Comparison of ENCODE assay signal across 25 cellular contexts in the genomic region with DNA sequence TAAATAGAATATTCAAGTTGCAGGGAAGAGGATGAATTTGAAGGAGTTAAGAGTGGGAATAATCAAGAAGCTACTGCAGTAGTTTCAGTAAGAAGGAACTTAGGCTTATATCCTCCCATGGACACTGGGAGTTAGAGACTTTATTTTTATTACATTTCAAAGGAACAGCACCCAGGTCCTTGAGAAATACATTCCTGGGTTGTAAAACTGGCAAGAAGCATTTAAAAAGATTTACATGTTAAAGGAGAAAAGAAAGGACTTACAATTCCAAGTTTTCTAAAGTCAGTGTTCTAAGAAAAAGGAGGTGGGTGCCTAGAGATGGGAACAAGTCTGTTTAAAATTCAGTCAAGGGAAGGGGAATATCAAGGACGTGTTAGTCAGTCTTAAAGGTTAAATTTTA.
"Had no signal": no experiment of that assay in that cellular context is flagged by ENCODE, and none has a peak within 500 bp of the region (broad histone marks: within the 10 kb centered on the region; RNA-seq: fewer than 3 reads in every experiment).

No MANE protein-coding gene starts in this region.

- H3K36me3 ChIP-seq: left ventricle myocardium inferior, ovary, right atrium auricular region, right lobe of liver, thyroid gland, transverse colon, upper lobe of left lung, vagina had no signal

- ATAC-seq: natural killer cell; right lobe of liver; stimulated activated memory B cell treated with anti-CD40 and anti-IgM and Interleukin-4, amounts not matched to agents 10 μg/mL and 1 μg/mL and 100 μg/mL, for 72 hours; stimulated activated naive CD8-positive, alpha-beta T cell treated with anti-CD3 and anti-CD28 coated beads, Interleukin-15, amount 100 ng/mL, for 72 hours had no signal

- H3K4me1 ChIP-seq: left ventricle myocardium inferior, right atrium auricular region, right lobe of liver, testis, thyroid gland, transverse colon, upper lobe of left lung, vagina had no signal

- H3K27ac Mint-ChIP-seq: mesothelial cell of epicardium; naive B cell; natural killer cell; progenitor cell of endocrine pancreas; stimulated activated memory B cell treated with anti-CD40 and anti-IgM and Interleukin-4, amounts not matched to agents 10 μg/mL and 1 μg/mL and 100 μg/mL, for 72 hours; stimulated activated naive CD8-positive, alpha-beta T cell treated with anti-CD3 and anti-CD28 coated beads, Interleukin-15, amount 100 ng/mL, for 72 hours had no signal

- H3K27me3 Mint-ChIP-seq: naive B cell; stimulated activated memory B cell treated with anti-CD40 and anti-IgM and Interleukin-4, amounts not matched to agents 10 μg/mL and 1 μg/mL and 100 μg/mL, for 72 hours; stimulated activated naive CD8-positive, alpha-beta T cell treated with anti-CD3 and anti-CD28 coated beads, Interleukin-15, amount 100 ng/mL, for 72 hours had no signal

- DNase-seq: islet precursor cell; left ventricle myocardium inferior; mesendoderm; naive B cell; natural killer cell; ovary; right lobe of liver; stimulated activated CD4-positive, alpha-beta T cell treated with anti-CD3 and anti-CD28 coated beads, Interleukin-1b, Interleukin-23, amount 100 ng/mL, for 48 hours; stimulated activated CD4-positive, alpha-beta T cell treated with anti-CD3 and anti-CD28 coated beads, Interleukin-2, amount 100 ng/mL, for 48 hours; stimulated activated CD4-positive, alpha-beta T cell treated with anti-CD3 and anti-CD28 coated beads, Interleukin-4, amount 100 ng/mL, for 4 hours; stimulated activated CD8-positive, alpha-beta memory T cell treated with anti-CD3 and anti-CD28 coated beads, Interleukin-4, amount 100 ng/mL, for 48 hours; stimulated activated naive CD4-positive, alpha-beta T cell treated with Interleukin-2 at 50 U/mL for 16 hours; stimulated activated naive CD8-positive, alpha-beta T cell treated with anti-CD3 and anti-CD28 coated beads, Interleukin-15, amount 100 ng/mL, for 72 hours; testis; thyroid gland; transverse colon; upper lobe of left lung had no signal

- H3K4me3 Mint-ChIP-seq: mesothelial cell of epicardium; naive B cell; natural killer cell; stimulated activated memory B cell treated with anti-CD40 and anti-IgM and Interleukin-4, amounts not matched to agents 10 μg/mL and 1 μg/mL and 100 μg/mL, for 72 hours; stimulated activated naive CD8-positive, alpha-beta T cell treated with anti-CD3 and anti-CD28 coated beads, Interleukin-15, amount 100 ng/mL, for 72 hours had no signal

- H3K4me1 Mint-ChIP-seq: mesothelial cell of epicardium; naive B cell; natural killer cell; stimulated activated memory B cell treated with anti-CD40 and anti-IgM and Interleukin-4, amounts not matched to agents 10 μg/mL and 1 μg/mL and 100 μg/mL, for 72 hours; stimulated activated naive CD8-positive, alpha-beta T cell treated with anti-CD3 and anti-CD28 coated beads, Interleukin-15, amount 100 ng/mL, for 72 hours had no signal

- H3K4me3 ChIP-seq: hepatocyte, left ventricle myocardium inferior, lung, ovary, right atrium auricular region, right lobe of liver, smooth muscle cell, testis, thyroid gland, transverse colon, upper lobe of left lung, vagina had no signal

- H3K27ac ChIP-seq: hepatocyte, left ventricle myocardium inferior, ovary, right atrium auricular region, right lobe of liver, testis, thyroid gland, transverse colon, upper lobe of left lung, vagina had no signal

- H3K9me3 Mint-ChIP-seq: stimulated activated memory B cell treated with anti-CD40 and anti-IgM and Interleukin-4, amounts not matched to agents 10 μg/mL and 1 μg/mL and 100 μg/mL, for 72 hours had no signal

- H3K36me3 Mint-ChIP-seq: mesothelial cell of epicardium; naive B cell; natural killer cell; stimulated activated memory B cell treated with anti-CD40 and anti-IgM and Interleukin-4, amounts not matched to agents 10 μg/mL and 1 μg/mL and 100 μg/mL, for 72 hours had no signal

- H3K9me3 ChIP-seq: left ventricle myocardium inferior, ovary, right atrium auricular region, right lobe of liver, testis, thyroid gland, transverse colon, upper lobe of left lung, vagina had no signal

- H3K27me3 ChIP-seq: hepatocyte, ovary, right atrium auricular region, right lobe of liver, testis, thyroid gland, transverse colon, upper lobe of left lung, vagina had no signal
